ENCODE assay signal across 16 cellular contexts in the genomic region with DNA sequence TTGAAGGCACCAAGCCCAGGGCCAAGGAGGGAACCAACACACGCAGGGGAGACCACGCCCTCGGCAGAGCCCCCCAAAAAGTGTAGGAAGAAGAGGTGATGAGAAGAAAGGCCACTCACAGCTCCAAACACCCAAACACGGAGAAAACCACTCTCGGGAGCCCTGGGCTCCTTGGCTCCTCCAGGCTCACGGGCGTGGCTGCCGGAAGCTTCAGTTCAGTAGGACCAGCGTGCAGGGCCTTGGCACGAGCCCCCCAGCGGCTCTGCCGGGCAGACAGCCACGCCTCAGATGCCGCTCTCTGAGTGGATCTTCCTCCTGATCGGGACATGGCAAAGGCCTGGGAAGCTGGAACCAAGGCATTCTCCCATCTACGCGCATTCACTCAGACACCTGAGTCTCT.
DNase-seq lines count a peak whose midpoint lies in the region; ATAC-seq, FAIRE-seq and TF ChIP-seq lines count a peak whose summit lies in the region.
"Had no signal": no experiment of that assay in that cellular context is flagged by ENCODE, and none has a peak within 500 bp of the region (broad histone marks: within the 10 kb centered on the region; RNA-seq: fewer than 3 reads in every experiment).

No MANE protein-coding gene starts in this region.

- H3K4me1 ChIP-seq in BLaER1 treated with 17β-estradiol and CSF1 and Interleukin-3, amounts not matched to agents 10 nM and 100 nM, result peaks cover 0 to 85% (median 52%) of the 10 kb centered on the region in 10 experiments; a peak in 16 of 20 replicates
- H3K4me1 ChIP-seq in H1 (replicated peaks in 1 of 4; ENCODE audit: control insufficient read depth in 3 of 4, insufficient read depth in 4 of 4, low read length in 3 of 4) (peaks cover 6 to 20% (median 17%) of the 10 kb centered on the region in 4 experiments; a peak in 6 of 7 replicates), neuronal stem cell (ENCODE audit: control insufficient read depth in 2 of 2, insufficient read depth in 1 of 2, low read depth in 1 of 2, low read length in 2 of 2) (peaks cover 9 to 11% of the 10 kb centered on the region in 2 donors), aorta (ENCODE audit: control insufficient read depth in 1 of 2, insufficient read depth in 2 of 2, low read length in 2 of 2) (no peaks in the 10 kb centered on the region), mesenchymal stem cell (ENCODE audit: control insufficient read depth, insufficient read depth, low read depth, low read length) (peaks cover 2% of the 10 kb centered on the region)
- H3K4me1 ChIP-seq: Caco-2 had no signal

- H4K20me1 ChIP-seq in BLaER1 treated with 17β-estradiol and CSF1 and Interleukin-3, amounts not matched to agents 10 nM and 100 nM, result no peaks in the 10 kb centered on the region
- no peaks in the 10 kb centered on the region for H4K20me1 ChIP-seq in H1 (replicated peaks in 1 of 2; ENCODE audit: control insufficient read depth in 1 of 2, insufficient read depth in 2 of 2, low read length in 2 of 2)

- no peaks in the 10 kb centered on the region for H3K27me3 ChIP-seq in BLaER1 treated with 17β-estradiol and CSF1 and Interleukin-3, amounts not matched to agents 10 nM and 100 nM
- H3K27me3 ChIP-seq in H1 (replicated peaks in 1 of 4; ENCODE audit: control insufficient read depth in 3 of 4, extremely low read depth in 1 of 4, insufficient read depth in 3 of 4, low read length in 3 of 4) (no peaks in the 10 kb centered on the region; a peak in 1 of 7 replicates), neuronal stem cell (ENCODE audit: control insufficient read depth in 3 of 3, insufficient read depth in 3 of 3, low read depth in 1 of 3, low read length in 3 of 3) (no peaks in the 10 kb centered on the region), aorta (ENCODE audit: control insufficient read depth in 1 of 2, insufficient read depth in 2 of 2, low read length in 1 of 2) (no peaks in the 10 kb centered on the region), mesenchymal stem cell (ENCODE audit: control insufficient read depth in 1 of 2, insufficient read depth in 1 of 2, low read length in 2 of 2) (no peaks in the 10 kb centered on the region)

- H2BK12ac ChIP-seq in H1 (ENCODE audit: low read depth, low read length), result no peak overlapping the region
- no peak overlapping the region for H2BK12ac ChIP-seq in neuronal stem cell (ENCODE audit: low read length)
- no peak overlapping the region for H2BK12ac ChIP-seq in mesenchymal stem cell (ENCODE audit: low read length in 2 of 2)

- H2AFZ ChIP-seq in H1 (ENCODE audit: low read length) (no peak overlapping the region), neuronal stem cell (ENCODE audit: low read length) (no peak overlapping the region), mesenchymal stem cell (ENCODE audit: low read depth, low read length) (no peak overlapping the region)

- H2BK120ac ChIP-seq in H1 (replicated peaks; ENCODE audit: low read depth, low read length) (no peak overlapping the region), neuronal stem cell (ENCODE audit: low read depth, low read length) (no peak overlapping the region), mesenchymal stem cell (ENCODE audit: low read depth, low read length) (no peak overlapping the region)

- no peak overlapping the region for H4K5ac ChIP-seq in H1 (ENCODE audit: insufficient read length, low read depth, low read length)

- POLR2A ChIA-PET in H1 (lab: Charles Lee; ENCODE audit: partially characterized antibody), result no interaction called here

- DNase-seq in H1 (ENCODE audit: low read depth in 1 of 2, low spot score in 2 of 2) (no peak), neuronal stem cell (ENCODE audit: low spot score) (no peak), aorta (peak; percentile 35 to 54), GM03348 (ENCODE audit: low spot score) (no peak), mesenchymal stem cell (no peak)
- DNase-seq in activated CD4-positive, alpha-beta T cell treated with anti-CD3 and anti-CD28 coated beads for 1 hour, result no peak
- DNase-seq: Caco-2; CD4-positive, alpha-beta T cell; DMS79; GDM1; IMR-90 had no signal

- H3K4ac ChIP-seq in H1 (replicated peaks; ENCODE audit: insufficient read length, low read depth, low read length) (no peak overlapping the region), neuronal stem cell (ENCODE audit: low read length) (no peak overlapping the region), mesenchymal stem cell (ENCODE audit: low read depth in 1 of 2, low read length in 2 of 2) (no peak overlapping the region)

- no peak overlapping the region for H3K4me3 ChIP-seq in BLaER1 treated with 17β-estradiol and CSF1 and Interleukin-3, amounts not matched to agents 10 nM and 100 nM
- no peak overlapping the region for H3K4me3 ChIP-seq in H1 (ENCODE audit: extremely low read depth in 1 of 4, insufficient read depth in 2 of 4, low read depth in 3 of 4, low read length in 4 of 4)
- no peak overlapping the region for H3K4me3 ChIP-seq in neuronal stem cell (ENCODE audit: low read length in 2 of 2)
- no peak overlapping the region for H3K4me3 ChIP-seq in aorta (ENCODE audit: low read length in 2 of 2)
- H3K4me3 ChIP-seq in mesenchymal stem cell (ENCODE audit: insufficient read depth in 1 of 2, low read depth in 1 of 2, low read length in 2 of 2), result no peak overlapping the region
- H3K4me3 ChIP-seq: HAP-1, K562 had no signal

- 92% methylated on average over 17 of the region's 17 CpGs; no CpG with 5 or more reads in 1 of the 2 experiments for WGBS in H1 (ENCODE audit: extremely low coverage in 1 of 2, insufficient coverage in 1 of 2, insufficient read length in 1 of 2, insufficient replicate concordance in 2 of 2, low coverage in 1 of 2, low lambda C conversion rate in 2 of 2, missing lambda C conversion rate in 1 of 2), 2 experiments
- WGBS in neuronal stem cell (ENCODE audit: extremely low coverage in 2 of 2, insufficient read length in 2 of 2, insufficient replicate concordance in 1 of 2), 2 donors, result no CpG with 5 or more reads among the region's 17 CpGs
- 96 to 97% methylated on average over 17 of the region's 17 CpGs for WGBS in aorta, 2 donors
- WGBS in mesenchymal stem cell, result 89% methylated on average over 15 of the region's 17 CpGs

- no peak overlapping the region for H3K9ac ChIP-seq in BLaER1 treated with 17β-estradiol and CSF1 and Interleukin-3, amounts not matched to agents 10 nM and 100 nM
- H3K9ac ChIP-seq in H1 (replicated peaks in 1 of 4; ENCODE audit: extremely low read depth in 1 of 4, low read depth in 3 of 4, low read length in 3 of 4), result no peak overlapping the region
- no peak overlapping the region for H3K9ac ChIP-seq in neuronal stem cell (ENCODE audit: low read depth, low read length, poor library complexity)
- no peak overlapping the region for H3K9ac ChIP-seq in mesenchymal stem cell (ENCODE audit: low read length)

- peak overlapping the region in 1 of 11 experiments; percentile 10; a peak in 1 of 22 replicates for H3K27ac ChIP-seq in BLaER1 treated with 17β-estradiol and CSF1 and Interleukin-3, amounts not matched to agents 10 nM and 100 nM
- H3K27ac ChIP-seq in H1 (ENCODE audit: low read depth, low read length) (no peak overlapping the region), neuronal stem cell (replicated peaks; ENCODE audit: low read length) (no peak overlapping the region), aorta (ENCODE audit: low read depth in 1 of 2, low read length in 2 of 2) (no peak overlapping the region), mesenchymal stem cell (ENCODE audit: low read length, poor library complexity, severe bottlenecking) (no peak overlapping the region)
- H3K27ac ChIP-seq: C4-2B had no signal

- peak overlapping the region; percentile 30; the same call in 1 of the 2 replicates for H2BK5ac ChIP-seq in H1 (ENCODE audit: low read depth, low read length)
- H2BK5ac ChIP-seq in neuronal stem cell (ENCODE audit: low read length), result no peak overlapping the region
- H2BK5ac ChIP-seq in mesenchymal stem cell (ENCODE audit: low read depth, low read length, poor library complexity, severe bottlenecking), result no peak overlapping the region

- H3K18ac ChIP-seq in H1 (ENCODE audit: extremely low read depth, low read length), result peak overlapping the region; percentile 72; the same call in 1 of the 2 replicates
- peak overlapping the region; percentile 42 for H3K18ac ChIP-seq in neuronal stem cell (ENCODE audit: low read length)
- H3K18ac ChIP-seq in mesenchymal stem cell (ENCODE audit: low read depth in 1 of 2, low read length in 2 of 2), result no peak overlapping the region

- no peak for TF ChIP-seq CTCF in H1 (IDR thresholded peaks at IDR 0.05; ENCODE audit: control extremely low read depth in 1 of 3, insufficient read depth in 1 of 3, low read depth in 1 of 3, low read length in 3 of 3)

- TF ChIP-seq EP300 in H1 (IDR thresholded peaks at IDR 0.05; ENCODE audit: borderline replicate concordance in 1 of 2, low read depth in 2 of 2, low read length in 2 of 2), result no peak

- H3K23me2 ChIP-seq in H1 (ENCODE audit: low read depth, low read length), result no peaks in the 10 kb centered on the region; the same call in 1 of the 2 replicates

- H2AK5ac ChIP-seq in H1 (ENCODE audit: low read depth, low read length) (peak overlapping the region; percentile 72), neuronal stem cell (ENCODE audit: low read depth, low read length) (no peak overlapping the region), mesenchymal stem cell (ENCODE audit: low read length, severe bottlenecking) (no peak overlapping the region)

- FAIRE-seq in H1 (lab: Jason Lieb, UNC), result no peak
- FAIRE-seq: D721Med, K562 had no signal

- CTCF ChIA-PET in H1 (lab: Charles Lee; ENCODE audit: partially characterized antibody), result interaction anchor here (0.8 to 1.9 kb wide), 5 partner anchors 9 to 22 kb away, joined by 3 to 4 read pairs (median 3); no protein-coding TSS in a partner anchor

- intact Hi-C loops in aorta (cut with DNase I), result no loop called here

- no peaks in the 10 kb centered on the region for H3K79me2 ChIP-seq in H1 (ENCODE audit: control insufficient read depth in 1 of 2, insufficient read depth in 2 of 2, low read length in 2 of 2)

- no peak for TF ChIP-seq POLR2A in H1 (IDR thresholded peaks at IDR 0.05; ENCODE audit: control extremely low read depth in 1 of 2, low read depth in 2 of 2, low read length in 2 of 2)

- H3K23ac ChIP-seq in H1 (ENCODE audit: insufficient read length) (no peak overlapping the region), neuronal stem cell (ENCODE audit: low read depth, low read length, poor library complexity) (no peak overlapping the region), mesenchymal stem cell (ENCODE audit: low read length in 2 of 2) (no peak overlapping the region)

- H2BK15ac ChIP-seq in H1 (ENCODE audit: low read length) (no peak overlapping the region), neuronal stem cell (ENCODE audit: low read length) (no peak overlapping the region), mesenchymal stem cell (ENCODE audit: low read depth, poor library complexity, severe bottlenecking) (no peak overlapping the region)

- no peak overlapping the region; the same call in 1 of the 2 replicates for H2BK20ac ChIP-seq in H1 (ENCODE audit: low read length)

- H3K9me3 ChIP-seq in BLaER1 treated with 17β-estradiol and CSF1 and Interleukin-3, amounts not matched to agents 10 nM and 100 nM (replicated peaks in 1 of 11), result peaks cover 5 to 30% (median 15%) of the 10 kb centered on the region in 11 experiments
- H3K9me3 ChIP-seq in H1 (ENCODE audit: insufficient read depth in 2 of 2, low read depth in 1 of 2, low read length in 1 of 2) (no peaks in the 10 kb centered on the region), neuronal stem cell (replicated peaks in 1 of 2; ENCODE audit: control insufficient read depth in 2 of 2, insufficient read depth in 1 of 2, low read depth in 1 of 2, low read length in 2 of 2) (peaks cover 0 to 5% of the 10 kb centered on the region in 2 donors), aorta (ENCODE audit: control insufficient read depth, low read length) (no peaks in the 10 kb centered on the region), mesenchymal stem cell (ENCODE audit: control insufficient read depth, low read length) (no peaks in the 10 kb centered on the region)
- H3K9me3 ChIP-seq: Caco-2, HAP-1 had no signal

- H4K91ac ChIP-seq in H1 (replicated peaks; ENCODE audit: insufficient read length, low read length) (no peak overlapping the region), neuronal stem cell (ENCODE audit: low read depth, low read length, poor library complexity) (no peak overlapping the region), mesenchymal stem cell (ENCODE audit: low read length) (no peak overlapping the region)

- H3K36me3 ChIP-seq in BLaER1 treated with 17β-estradiol and CSF1 and Interleukin-3, amounts not matched to agents 10 nM and 100 nM, result peaks cover 22 to 66% (median 29%) of the 10 kb centered on the region in 11 experiments; a peak in 20 of 22 replicates
- H3K36me3 ChIP-seq in H1 (ENCODE audit: control insufficient read depth in 2 of 4, insufficient read depth in 4 of 4, low read length in 3 of 4) (no peaks in the 10 kb centered on the region), neuronal stem cell (replicated peaks in 1 of 2; ENCODE audit: control insufficient read depth in 2 of 2, insufficient read depth in 2 of 2, low read length in 2 of 2) (peaks cover 1 to 12% of the 10 kb centered on the region in 2 donors), aorta (ENCODE audit: control insufficient read depth in 1 of 2, insufficient read depth in 2 of 2, low read length in 1 of 2) (no peaks in the 10 kb centered on the region), mesenchymal stem cell (ENCODE audit: control insufficient read depth in 1 of 2, insufficient read depth in 2 of 2, low read depth in 1 of 2, low read length in 2 of 2) (peaks cover 9 to 13% of the 10 kb centered on the region in 2 experiments)
- H3K36me3 ChIP-seq: HAP-1 had no signal

- no peak overlapping the region for H3K56ac ChIP-seq in H1 (replicated peaks; ENCODE audit: insufficient read length, low read depth, low read length)

- peak overlapping the region in 7 of 11 experiments; percentile 19 to 88 (median 66); a peak in 11 of 22 replicates for H3K4me2 ChIP-seq in BLaER1 treated with 17β-estradiol and CSF1 and Interleukin-3, amounts not matched to agents 10 nM and 100 nM
- no peak overlapping the region for H3K4me2 ChIP-seq in H1 (ENCODE audit: insufficient read depth in 1 of 2, low read depth in 2 of 2, low read length in 2 of 2)
- H3K4me2 ChIP-seq in neuronal stem cell (ENCODE audit: insufficient read depth, low read length, poor library complexity, severe bottlenecking), result no peak overlapping the region
- no peak overlapping the region for H3K4me2 ChIP-seq in mesenchymal stem cell (ENCODE audit: low read length, poor library complexity, severe bottlenecking)

- TF ChIP-seq RAD21 in H1 (IDR thresholded peaks at IDR 0.05 in 1 of 2, conservative IDR thresholded peaks at IDR 0.05 in 1 of 2; ENCODE audit: low read depth in 2 of 2, low read length in 2 of 2), result no peak

- no peak for ATAC-seq in aorta (ENCODE audit: low FRiP score)
- ATAC-seq: K562 had no signal

- H3K14ac ChIP-seq in H1 (ENCODE audit: insufficient read length) (no peak overlapping the region), neuronal stem cell (ENCODE audit: low read length) (peak overlapping the region; percentile 39), mesenchymal stem cell (ENCODE audit: low read length in 2 of 2) (no peak overlapping the region)

- H3K79me1 ChIP-seq in H1 (ENCODE audit: low read depth, low read length), result peaks cover 2% of the 10 kb centered on the region
- no peaks in the 10 kb centered on the region for H3K79me1 ChIP-seq in neuronal stem cell (ENCODE audit: low read depth, low read length)
- H3K79me1 ChIP-seq in mesenchymal stem cell (replicated peaks; ENCODE audit: low read length, poor library complexity, severe bottlenecking), result no peaks in the 10 kb centered on the region

- H4K8ac ChIP-seq in H1 (ENCODE audit: extremely low read depth, insufficient read depth, low read length) (no peak overlapping the region), neuronal stem cell (ENCODE audit: low read depth, low read length) (no peak overlapping the region), mesenchymal stem cell (ENCODE audit: low read length) (no peak overlapping the region)

Comparison
In these comparisons a context has a peak if more than half of its experiments do, and no peak if none do; other contexts are left out.
1. H3K4me2 ChIP-seq: peak in BLaER1 treated with 17β-estradiol and CSF1 and Interleukin-3, amounts not matched to agents 10 nM and 100 nM (7 of 11); none in H1 (0 of 2), neuronal stem cell (single experiment) and mesenchymal stem cell (single experiment).
2. DNase-seq: peak in aorta (2 of 2); none in H1 (0 of 2), neuronal stem cell (single experiment), GM03348 (single experiment), mesenchymal stem cell (single experiment) and activated CD4-positive, alpha-beta T cell treated with anti-CD3 and anti-CD28 coated beads for 1 hour (single experiment).
3. H3K18ac ChIP-seq: peak in H1 (single experiment) and neuronal stem cell (single experiment); none in mesenchymal stem cell (0 of 2).